1 cellular context compared by ENCODE assay signal in genomic region chr4:104420766-104421165, GRCh38.
TF ChIP-seq lines count a peak whose summit lies in the region.

No MANE protein-coding gene starts in this region.

TF ChIP-seq in GM23338, 12 proteins besides CTCF, POLR2A, EP300 and RAD21 (continued from another document):
- no peak for TF ChIP-seq REST (IDR thresholded peaks at IDR 0.05; ENCODE audit: unreplicated experiment)
